ENCODE assay signal across 17 cellular contexts in the genomic region with DNA sequence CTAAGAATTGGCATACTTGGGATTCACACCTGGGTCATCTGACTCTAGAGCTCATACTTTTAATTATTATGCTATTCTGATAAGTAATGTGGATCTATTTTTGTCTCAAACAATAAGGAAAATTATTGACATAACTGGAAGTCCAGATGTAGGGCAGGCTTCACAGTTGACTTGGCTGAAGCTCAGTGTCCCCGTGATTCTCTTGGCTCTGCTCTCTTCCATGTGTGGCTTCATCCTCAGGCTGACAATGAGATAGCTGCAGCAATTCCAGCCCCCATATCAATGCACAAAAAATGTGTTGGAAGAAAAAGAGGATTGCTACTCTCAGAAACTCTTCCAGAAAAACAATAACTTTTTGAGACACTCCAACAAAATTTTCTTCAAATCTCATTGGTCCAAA. TPM values are rescaled to one million over a fixed set of nuclear protein-coding genes. Genes with fewer than 3 reads are reported as not detected.
"Had no signal": no experiment of that assay in that cellular context is flagged by ENCODE, and none has a peak within 500 bp of the region (broad histone marks: within the 10 kb centered on the region; RNA-seq: fewer than 3 reads in every experiment).

No MANE protein-coding gene starts in this region.

- H3K4me3 ChIP-seq: coronary artery, ovary, skin epidermis, suprapubic skin, upper lobe of right lung had no signal

- H3K27ac ChIP-seq: coronary artery, foreskin keratinocyte, ovary, skin epidermis, suprapubic skin, upper lobe of right lung had no signal

- ATAC-seq: activated T-helper 17 cell treated with anti-CD3 and anti-CD28 coated beads, Interleukin-2, amount 50 U/mL, for 72 hours; foreskin keratinocyte; upper lobe of right lung had no signal

- H3K27me3 ChIP-seq: foreskin keratinocyte, ovary, suprapubic skin, upper lobe of right lung had no signal

- H3K4me1 ChIP-seq: foreskin keratinocyte had no signal

- H3K9me3 ChIP-seq: ovary, suprapubic skin, upper lobe of right lung had no signal

- DNase-seq: activated naive CD4-positive, alpha-beta T cell treated with anti-CD3 and anti-CD28 coated beads, Interleukin-2, amount 10 ng/mL, durations not matched to agents 7 days and 5 days; central memory CD4-positive, alpha-beta T cell; effector CD8-positive, alpha-beta T cell; foreskin keratinocyte; ovary; retina; stimulated activated CD4-positive, alpha-beta T cell treated with anti-CD3 and anti-CD28 coated beads, Interleukin-15, amount 100 ng/mL, for 24 hours; stimulated activated CD4-positive, alpha-beta T cell treated with anti-CD3 and anti-CD28 coated beads, Interleukin-4, amount 100 ng/mL, for 24 hours; stimulated activated naive CD4-positive, alpha-beta T cell treated with Interleukin-2 at 50 U/mL for 16 hours; upper lobe of right lung had no signal

RNA-seq across cellular contexts. Expression of a gene that starts 23.8 kb away (rescaled TPM):
- total RNA-seq: mesothelial cell of epicardium, SK-MEL-5 had no signal
- polyA plus RNA-seq: neural cell had no signal

RNA-seq across cellular contexts. Expression of a gene that starts 27.4 kb away (rescaled TPM):
- total RNA-seq: foreskin keratinocyte had no signal
- polyA plus RNA-seq: neural cell had no signal
